In genomic region chr10:66837990-66838389, GRCh38 we compare ENCODE assay signal across 15 cellular contexts.
DNase-seq lines count a peak whose midpoint lies in the region; ATAC-seq and TF ChIP-seq lines count a peak whose summit lies in the region.
"Had no signal": no experiment of that assay in that cellular context is flagged by ENCODE, and none has a peak within 500 bp of the region (broad histone marks: within the 10 kb centered on the region; RNA-seq: fewer than 3 reads in every experiment).

No MANE protein-coding gene starts in this region.

- in situ Hi-C loops in ACHN (cut with HindIII; ENCODE audit: low pct_ligation_motif_present, low pct_unique_long_range_greater_than_20kb, low sequenced_read_pairs), result no loop called here
- in situ Hi-C loops in astrocyte of the spinal cord (cut with HindIII; ENCODE audit: low sequenced_read_pairs), result no loop called here

- ATAC-seq in natural killer cell (no peak), Right ventricle myocardium inferior (no peak)
- ATAC-seq: foreskin keratinocyte had no signal

- H3K27ac Mint-ChIP-seq in HFFc6, result no peak overlapping the region
- H3K27ac Mint-ChIP-seq in natural killer cell, result no peak overlapping the region

- H3K27me3 Mint-ChIP-seq in HFFc6 (ENCODE audit: insufficient read depth) (peaks cover 1% of the 10 kb centered on the region; the same call in 1 of the 2 replicates), natural killer cell (ENCODE audit: low read depth in 2 of 2) (no peaks in the 10 kb centered on the region)

- intact Hi-C loops in natural killer cell (cut with micrococcal nuclease) (no loop called here), Right ventricle myocardium inferior (cut with DNase I) (no loop called here)

- H3K36me3 Mint-ChIP-seq in HFFc6 (ENCODE audit: low read depth) (no peaks in the 10 kb centered on the region), natural killer cell (no peaks in the 10 kb centered on the region)

- no peak overlapping the region for H3K4me3 Mint-ChIP-seq in HFFc6
- no peak overlapping the region for H3K4me3 Mint-ChIP-seq in natural killer cell
- H3K4me3 Mint-ChIP-seq: nephron progenitor cell had no signal

- peak; percentile 95 for DNase-seq in ACHN
- peak; percentile 41 for DNase-seq in HFFc6
- peak; percentile 60 for DNase-seq in astrocyte of the spinal cord (ENCODE audit: low read depth, low spot score)
- peak; percentile 98 for DNase-seq in kidney glomerular epithelial cell (lab: John Stamatoyannopoulos, UW)
- DNase-seq in NCI-H146 (lab: John Stamatoyannopoulos, UW), result no peak
- DNase-seq in GF-D8 (lab: John Stamatoyannopoulos, UW), result no peak
- DNase-seq in natural killer cell, result no peak
- no peak for DNase-seq in Right ventricle myocardium inferior (ENCODE audit: missing footprints)
- DNase-seq: activated naive CD4-positive, alpha-beta T cell treated with Interleukin-2 at 50 U/mL for 16 hours; NCI-H345; nephron progenitor cell; stimulated activated naive CD4-positive, alpha-beta T cell; transverse colon had no signal

- H3K4me3 ChIP-seq in astrocyte of the spinal cord (ENCODE audit: low read depth, low read length), result no peak overlapping the region
- H3K4me3 ChIP-seq: breast epithelium, transverse colon had no signal

- H3K9me3 Mint-ChIP-seq in HFFc6, result no peaks in the 10 kb centered on the region
- peaks cover 15 to 17% of the 10 kb centered on the region in 2 donors for H3K9me3 Mint-ChIP-seq in natural killer cell
- H3K9me3 Mint-ChIP-seq: nephron progenitor cell had no signal

- TF ChIP-seq CTCF in HFFc6 (IDR thresholded peaks at IDR 0.05) (no peak), astrocyte of the spinal cord (IDR thresholded peaks at IDR 0.05; ENCODE audit: low read depth, low read length) (no peak), natural killer cell (IDR thresholded peaks at IDR 0.05) (no peak)

- peaks cover 42% of the 10 kb centered on the region for H3K4me1 Mint-ChIP-seq in HFFc6 (ENCODE audit: low read depth)
- H3K4me1 Mint-ChIP-seq in natural killer cell, result no peaks in the 10 kb centered on the region
- H3K4me1 Mint-ChIP-seq: nephron progenitor cell had no signal

Comparison
In these comparisons a context has a peak if more than half of its experiments do, and no peak if none do; other contexts are left out.
1. DNase-seq: peak in ACHN (single experiment), HFFc6 (single experiment), astrocyte of the spinal cord (single experiment) and kidney glomerular epithelial cell (single experiment); none in NCI-H146 (single experiment), GF-D8 (single experiment), natural killer cell (single experiment) and Right ventricle myocardium inferior (single experiment).